ENCODE assay signal across 21 cellular contexts in the genomic region with DNA sequence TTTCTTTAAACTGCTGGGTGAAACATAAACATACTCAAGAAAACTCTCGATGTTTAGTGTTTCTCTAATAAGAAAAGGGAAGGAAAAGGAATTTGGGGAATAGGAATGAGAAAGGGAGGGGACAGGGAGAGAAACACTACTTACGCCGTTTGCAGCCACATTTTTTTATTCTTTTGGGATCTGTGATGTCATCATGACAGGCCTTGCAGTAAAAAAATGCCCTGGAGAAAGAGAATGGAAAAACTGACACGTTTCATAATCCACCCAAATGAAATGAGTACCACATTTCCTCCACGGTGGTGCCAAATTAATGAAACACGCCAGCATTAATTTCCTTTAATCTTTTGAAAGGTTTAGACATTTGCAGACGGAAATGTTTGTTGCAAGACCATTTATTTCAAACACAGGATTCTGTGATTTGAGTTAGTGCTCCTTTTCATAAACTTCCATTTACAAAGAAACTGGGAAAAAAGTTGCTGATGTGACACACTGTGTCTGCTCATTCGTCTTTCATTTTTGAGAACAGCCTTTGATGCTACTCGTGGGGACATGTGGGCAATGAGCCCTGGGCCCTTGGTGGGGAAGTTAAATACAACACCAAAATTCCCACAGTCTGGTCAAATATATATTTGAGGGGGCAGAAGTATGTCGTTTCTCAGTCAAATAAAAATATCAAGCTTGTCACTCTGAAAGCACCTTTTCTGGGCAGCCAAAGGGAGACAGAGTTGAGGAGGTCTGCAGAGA.
DNase-seq lines count a peak whose midpoint lies in the region; ATAC-seq and TF ChIP-seq lines count a peak whose summit lies in the region.
"Had no signal": no experiment of that assay in that cellular context is flagged by ENCODE, and none has a peak within 500 bp of the region (broad histone marks: within the 10 kb centered on the region; RNA-seq: fewer than 3 reads in every experiment).

No MANE protein-coding gene starts in this region.

- TF ChIP-seq POLR2A in heart left ventricle (IDR thresholded peaks at IDR 0.05) = no peak
- TF ChIP-seq POLR2A in sigmoid colon (IDR thresholded peaks at IDR 0.05) = no peak

- peak; percentile 70 to 81 for DNase-seq in cardiac fibroblast (ENCODE audit: low read depth in 2 of 2)
- DNase-seq in heart left ventricle = no peak
- no peak for DNase-seq in sigmoid colon
- no peak for DNase-seq in aorta
- no peak for DNase-seq in activated T-cell treated with anti-CD3 and anti-CD28 coated beads, Interleukin-2, amount 50 U/mL, for 72 hours
- DNase-seq in activated naive CD4-positive, alpha-beta T cell treated with anti-CD3 and anti-CD28 coated beads, Interleukin-2, amount 50 U/mL, for 72 hours (ENCODE audit: low spot score in 2 of 2) = no peak
- DNase-seq in activated T-cell treated with anti-CD3 and anti-CD28 coated beads, Interleukin-2, amount 50 U/mL, for 48 hours = no peak
- DNase-seq: activated CD4-positive, alpha-beta T cell treated with anti-CD3 and anti-CD28 coated beads for 36 hours; activated gamma-delta T cell treated with Interleukin-2 at 50 U/mL for 16 hours; anterior cingulate cortex; CD4-positive, CD25-positive, alpha-beta regulatory T cell; HCEC 1CT; Kasumi-1; mesendoderm; NCI-H1105 treated with DMSO at 0.1 percent for 48 hours; NCI-H2171 treated with DMSO at 0.1 percent for 48 hours; retina; SK-N-SH; stimulated activated CD4-positive, alpha-beta T cell treated with anti-CD3 and anti-CD28 coated beads, Interleukin-1b, Interleukin-23, amount 100 ng/mL, for 48 hours; substantia nigra had no signal

- H3K36me3 Mint-ChIP-seq in activated T-cell treated with anti-CD3 and anti-CD28 coated beads, Interleukin-2, amount 50 U/mL, for 72 hours (ENCODE audit: insufficient read depth in 2 of 2) = no peaks in the 10 kb centered on the region
- H3K36me3 Mint-ChIP-seq in activated naive CD4-positive, alpha-beta T cell treated with anti-CD3 and anti-CD28 coated beads, Interleukin-2, amount 50 U/mL, for 72 hours = no peaks in the 10 kb centered on the region
- H3K36me3 Mint-ChIP-seq: CD4-positive, CD25-positive, alpha-beta regulatory T cell had no signal

- H3K9me3 Mint-ChIP-seq in activated T-cell treated with anti-CD3 and anti-CD28 coated beads, Interleukin-2, amount 50 U/mL, for 72 hours = no peaks in the 10 kb centered on the region
- H3K9me3 Mint-ChIP-seq in activated naive CD4-positive, alpha-beta T cell treated with anti-CD3 and anti-CD28 coated beads, Interleukin-2, amount 50 U/mL, for 72 hours = no peaks in the 10 kb centered on the region

- no peak for TF ChIP-seq CTCF in cardiac fibroblast (IDR thresholded peaks at IDR 0.05; ENCODE audit: low read depth, low read length)
- no peak for TF ChIP-seq CTCF in heart left ventricle (IDR thresholded peaks at IDR 0.05)
- no peak for TF ChIP-seq CTCF in sigmoid colon (IDR thresholded peaks at IDR 0.05)

- TF ChIP-seq EP300 in sigmoid colon (IDR thresholded peaks at IDR 0.05) = peak in 1 of 4 donors; percentile 30

- ATAC-seq in heart left ventricle = peak in 2 of 4 donors; percentile 57 to 71
- peak; percentile 86 for ATAC-seq in aorta (ENCODE audit: low FRiP score)
- no peak for ATAC-seq in activated T-cell treated with anti-CD3 and anti-CD28 coated beads, Interleukin-2, amount 50 U/mL, for 72 hours (replicated peaks in 1 of 2)
- no peak for ATAC-seq in activated naive CD4-positive, alpha-beta T cell treated with anti-CD3 and anti-CD28 coated beads, Interleukin-2, amount 50 U/mL, for 72 hours
- ATAC-seq: activated CD4-positive, alpha-beta T cell treated with anti-CD3 and anti-CD28 coated beads for 36 hours; Panc1 had no signal

- no peak overlapping the region for H3K27ac Mint-ChIP-seq in activated T-cell treated with anti-CD3 and anti-CD28 coated beads, Interleukin-2, amount 50 U/mL, for 72 hours
- H3K27ac Mint-ChIP-seq in activated naive CD4-positive, alpha-beta T cell treated with anti-CD3 and anti-CD28 coated beads, Interleukin-2, amount 50 U/mL, for 72 hours = no peak overlapping the region
- H3K27ac Mint-ChIP-seq: activated CD4-positive, alpha-beta T cell treated with anti-CD3 and anti-CD28 coated beads for 36 hours; CD4-positive, CD25-positive, alpha-beta regulatory T cell had no signal

- intact Hi-C loops in heart left ventricle (cut with DNase I) = no loop called here
- intact Hi-C loops in sigmoid colon (cut with DNase I) = no loop called here
- intact Hi-C loops in aorta (cut with DNase I) = loop anchor here in 1 of 2 donors (5.0 kb wide), 1 partner anchor 100 kb away; no protein-coding TSS in a partner anchor

- H3K36me3 ChIP-seq in heart left ventricle (no peaks in the 10 kb centered on the region), sigmoid colon (peaks cover 0 to 22% (median 1%) of the 10 kb centered on the region in 4 donors), aorta (ENCODE audit: control insufficient read depth in 1 of 2, insufficient read depth in 2 of 2, low read length in 1 of 2) (peaks cover 0 to 6% of the 10 kb centered on the region in 2 donors)

- H3K4me1 ChIP-seq in heart left ventricle (peaks cover 0 to 15% (median 12%) of the 10 kb centered on the region in 12 donors), sigmoid colon (peaks cover 0 to 22% (median 12%) of the 10 kb centered on the region in 4 donors), aorta (ENCODE audit: control insufficient read depth in 1 of 2, insufficient read depth in 2 of 2, low read length in 2 of 2) (peaks cover 2 to 11% of the 10 kb centered on the region in 2 donors)

- no peak overlapping the region for H3K4me3 ChIP-seq in cardiac fibroblast (replicated peaks in 1 of 2; ENCODE audit: low read depth in 2 of 2, low read length in 2 of 2)
- no peak overlapping the region for H3K4me3 ChIP-seq in heart left ventricle
- no peak overlapping the region for H3K4me3 ChIP-seq in sigmoid colon
- no peak overlapping the region for H3K4me3 ChIP-seq in aorta (ENCODE audit: low read length in 2 of 2)

- peaks cover 0 to 3% (median 0%) of the 10 kb centered on the region in 12 donors for H3K9me3 ChIP-seq in heart left ventricle
- no peaks in the 10 kb centered on the region for H3K9me3 ChIP-seq in sigmoid colon
- no peaks in the 10 kb centered on the region for H3K9me3 ChIP-seq in aorta (ENCODE audit: control insufficient read depth, low read length)

- H3K4me1 Mint-ChIP-seq in activated T-cell treated with anti-CD3 and anti-CD28 coated beads, Interleukin-2, amount 50 U/mL, for 72 hours (ENCODE audit: low read depth) = peaks cover 8% of the 10 kb centered on the region
- H3K4me1 Mint-ChIP-seq: CD4-positive, CD25-positive, alpha-beta regulatory T cell had no signal

- H3K27me3 ChIP-seq in heart left ventricle (no peaks in the 10 kb centered on the region), sigmoid colon (no peaks in the 10 kb centered on the region), aorta (ENCODE audit: control insufficient read depth in 1 of 2, insufficient read depth in 2 of 2, low read length in 1 of 2) (no peaks in the 10 kb centered on the region)

- H3K4me3 Mint-ChIP-seq in activated T-cell treated with anti-CD3 and anti-CD28 coated beads, Interleukin-2, amount 50 U/mL, for 72 hours = no peak overlapping the region
- H3K4me3 Mint-ChIP-seq: activated CD4-positive, alpha-beta T cell treated with anti-CD3 and anti-CD28 coated beads for 36 hours; CD4-positive, CD25-positive, alpha-beta regulatory T cell had no signal

- peak overlapping the region in 11 of 12 donors; percentile 16 to 82 (median 56) for H3K27ac ChIP-seq in heart left ventricle
- peak overlapping the region; percentile 28 to 61 (median 52) for H3K27ac ChIP-seq in sigmoid colon
- peak overlapping the region; percentile 77 for H3K27ac ChIP-seq in aorta (ENCODE audit: low read depth in 1 of 2, low read length in 2 of 2)

- no peaks in the 10 kb centered on the region for H3K27me3 Mint-ChIP-seq in activated T-cell treated with anti-CD3 and anti-CD28 coated beads, Interleukin-2, amount 50 U/mL, for 72 hours (ENCODE audit: low read depth)

- 47 to 56% (median 50%) methylated on average over 10 of the region's 10 CpGs for WGBS in heart left ventricle, 4 donors
- WGBS in sigmoid colon, 2 donors = 70 to 83% methylated on average over 10 of the region's 10 CpGs
- WGBS in aorta, 2 donors = 1 to 7% methylated on average over 10 of the region's 10 CpGs

Comparison
In these comparisons a context has a peak if more than half of its experiments do, and no peak if none do; other contexts are left out.
1. DNase-seq: peak in cardiac fibroblast (2 of 2); none in heart left ventricle (0 of 5), sigmoid colon (single experiment), aorta (0 of 2), activated T-cell treated with anti-CD3 and anti-CD28 coated beads, Interleukin-2, amount 50 U/mL, for 72 hours (0 of 2), activated naive CD4-positive, alpha-beta T cell treated with anti-CD3 and anti-CD28 coated beads, Interleukin-2, amount 50 U/mL, for 72 hours (0 of 2) and activated T-cell treated with anti-CD3 and anti-CD28 coated beads, Interleukin-2, amount 50 U/mL, for 48 hours (0 of 2).
2. Peak in every context shown above with its lines, with median percentiles within 50 percentile points of each other: H3K27ac ChIP-seq.